ENCODE assay signal across 21 cellular contexts in the genomic region with DNA sequence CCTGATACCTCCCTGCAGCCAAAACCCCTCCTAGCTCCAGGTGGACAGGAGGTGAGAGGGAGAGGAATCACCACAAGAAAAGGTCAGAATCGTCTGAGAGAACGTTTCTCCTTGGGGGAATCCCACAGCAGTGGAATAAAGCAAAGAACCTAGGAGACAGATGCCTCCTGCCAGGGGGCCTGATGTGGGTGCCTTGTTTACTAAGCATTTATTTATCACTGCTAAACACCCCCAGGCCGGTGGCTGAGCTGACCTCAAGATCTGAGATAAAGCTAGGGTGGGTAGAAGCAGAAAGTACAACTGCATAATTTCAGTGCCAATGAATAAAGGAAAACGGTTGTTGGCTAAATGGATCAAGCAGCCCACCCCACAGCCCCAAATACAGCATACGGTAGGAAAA.
"Had no signal": no experiment of that assay in that cellular context is flagged by ENCODE, and none has a peak within 500 bp of the region (broad histone marks: within the 10 kb centered on the region; RNA-seq: fewer than 3 reads in every experiment).

No MANE protein-coding gene starts in this region.

- H3K36me3 ChIP-seq: colonic mucosa, gastrocnemius medialis, neural progenitor cell, right lobe of liver, thoracic aorta, tibial nerve, upper lobe of left lung, uterus had no signal

- H3K4me1 ChIP-seq: colonic mucosa, gastrocnemius medialis, right lobe of liver, upper lobe of left lung had no signal

- H3K9me3 ChIP-seq: colonic mucosa, gastrocnemius medialis, right lobe of liver, thoracic aorta, tibial nerve, upper lobe of left lung, uterus had no signal

- ATAC-seq: gastrocnemius medialis; naive thymus-derived CD4-positive, alpha-beta T cell; right lobe of liver; stimulated activated naive B cell treated with anti-CD40 and anti-IgM and Interleukin-4, amounts not matched to agents 10 μg/mL and 1 μg/mL and 100 μg/mL, for 72 hours had no signal

- H3K4me3 ChIP-seq: colonic mucosa, gastrocnemius medialis, lung, neural progenitor cell, right lobe of liver, thoracic aorta, tibial nerve, upper lobe of left lung, uterus had no signal

- H3K27ac ChIP-seq: colonic mucosa, gastrocnemius medialis, neural progenitor cell, parathyroid adenoma, right lobe of liver, thoracic aorta, tibial nerve, upper lobe of left lung, uterus had no signal

- DNase-seq: cerebellar nuclear complex; colonic mucosa; effector memory CD4-positive, alpha-beta T cell; foreskin fibroblast; gastrocnemius medialis; hypothalamus; immature natural killer cell; midbrain; naive thymus-derived CD4-positive, alpha-beta T cell; small intestine; stimulated activated CD4-positive, alpha-beta T cell treated with anti-CD3 and anti-CD28 coated beads, Interleukin-15, amount 100 ng/mL, for 24 hours; stimulated activated CD4-positive, alpha-beta T cell treated with anti-CD3 and anti-CD28 coated beads, Interleukin-2, amount 100 ng/mL, for 48 hours; stimulated activated naive B cell treated with anti-CD40 and anti-IgM and Interleukin-4, amounts not matched to agents 10 μg/mL and 1 μg/mL and 100 μg/mL, for 72 hours; upper lobe of left lung; uterus had no signal

- H3K27me3 ChIP-seq: colonic mucosa, gastrocnemius medialis, neural progenitor cell, right lobe of liver, tibial nerve, upper lobe of left lung, uterus had no signal
